ENCODE assay signal across 8 cellular contexts in genomic region chr7:104983620-104984539, GRCh38. TPM values are rescaled to one million over a fixed set of nuclear protein-coding genes. Genes with fewer than 3 reads are reported as not detected.
A peak's percentile ranks its signal among the peaks of the same experiment; 100 is the strongest.
DNase-seq lines count a peak whose midpoint lies in the region; ATAC-seq and TF ChIP-seq lines count a peak whose summit lies in the region.

No MANE protein-coding gene starts in this region.

- H3K4me2 ChIP-seq in DND-41 (ENCODE audit: insufficient read depth, low read length) = peak overlapping the region; percentile 87

- H3K79me2 ChIP-seq in DND-41 (ENCODE audit: insufficient read depth, low read length) = peaks cover 38% of the 10 kb centered on the region

- TF ChIP-seq RAD21 in Ishikawa (IDR thresholded peaks at IDR 0.05; ENCODE audit: low read depth) = no peak

- H3K27me3 ChIP-seq in DND-41 (ENCODE audit: insufficient read depth, low read length, poor library complexity) = no peaks in the 10 kb centered on the region

- H3K4me1 ChIP-seq in DND-41 (ENCODE audit: insufficient read depth, low read length) = peaks cover 48% of the 10 kb centered on the region

- ATAC-seq in DND-41 (ENCODE audit: insufficient read depth, low read depth) = peak; percentile 90
- peak; percentile 88 for ATAC-seq in GM21576 (IDR thresholded peaks at IDR 0.05; ENCODE audit: unreplicated experiment)
- peak; percentile 90 for ATAC-seq in activated T-helper 17 cell treated with anti-CD3 and anti-CD28 coated beads, Interleukin-2, amount 50 U/mL, for 72 hours (replicated peaks)
- peak; percentile 95 for ATAC-seq in stimulated activated naive CD8-positive, alpha-beta T cell treated with anti-CD3 and anti-CD28 coated beads, Interleukin-15, amount 100 ng/mL, for 72 hours

- peaks cover 15% of the 10 kb centered on the region for H4K20me1 ChIP-seq in DND-41 (ENCODE audit: insufficient read depth, low read length)

- H3K36me3 ChIP-seq in DND-41 (ENCODE audit: insufficient read depth, low read length) = no peaks in the 10 kb centered on the region; the same call in 1 of the 2 replicates

- H3K9me3 Mint-ChIP-seq in activated T-helper 17 cell treated with anti-CD3 and anti-CD28 coated beads, Interleukin-2, amount 50 U/mL, for 72 hours = no peaks in the 10 kb centered on the region
- H3K9me3 Mint-ChIP-seq in nephron progenitor cell = no peaks in the 10 kb centered on the region
- no peaks in the 10 kb centered on the region for H3K9me3 Mint-ChIP-seq in stimulated activated naive CD8-positive, alpha-beta T cell treated with anti-CD3 and anti-CD28 coated beads, Interleukin-15, amount 100 ng/mL, for 72 hours

- peak overlapping the region; percentile 75 for H2AFZ ChIP-seq in DND-41 (ENCODE audit: low read depth, low read length)

- peak overlapping the region; percentile 97 for H3K4me3 Mint-ChIP-seq in activated T-helper 17 cell treated with anti-CD3 and anti-CD28 coated beads, Interleukin-2, amount 50 U/mL, for 72 hours
- H3K4me3 Mint-ChIP-seq in nephron progenitor cell = peak overlapping the region; percentile 95
- H3K4me3 Mint-ChIP-seq in stimulated activated naive CD8-positive, alpha-beta T cell treated with anti-CD3 and anti-CD28 coated beads, Interleukin-15, amount 100 ng/mL, for 72 hours = peak overlapping the region; percentile 92 to 97

- TF ChIP-seq CTCF in DND-41 (IDR thresholded peaks at IDR 0.05; ENCODE audit: borderline replicate concordance, extremely low read depth, low read length, poor library complexity, severe bottlenecking) = peak; percentile 63
- peak; percentile 44 for TF ChIP-seq CTCF in fibroblast of pulmonary artery (IDR thresholded peaks at IDR 0.05; ENCODE audit: low read length, missing control alignments)
- TF ChIP-seq CTCF in nephron progenitor cell (IDR thresholded peaks at IDR 0.05) = no peak

- H3K27ac Mint-ChIP-seq in activated T-helper 17 cell treated with anti-CD3 and anti-CD28 coated beads, Interleukin-2, amount 50 U/mL, for 72 hours = peak overlapping the region; percentile 100
- H3K27ac Mint-ChIP-seq in nephron progenitor cell = peak overlapping the region; percentile 100
- peak overlapping the region; percentile 99 to 100 for H3K27ac Mint-ChIP-seq in stimulated activated naive CD8-positive, alpha-beta T cell treated with anti-CD3 and anti-CD28 coated beads, Interleukin-15, amount 100 ng/mL, for 72 hours

- H3K27me3 Mint-ChIP-seq in activated T-helper 17 cell treated with anti-CD3 and anti-CD28 coated beads, Interleukin-2, amount 50 U/mL, for 72 hours = no peaks in the 10 kb centered on the region
- no peaks in the 10 kb centered on the region for H3K27me3 Mint-ChIP-seq in nephron progenitor cell (ENCODE audit: low read depth, poor library complexity)
- H3K27me3 Mint-ChIP-seq in stimulated activated naive CD8-positive, alpha-beta T cell treated with anti-CD3 and anti-CD28 coated beads, Interleukin-15, amount 100 ng/mL, for 72 hours = no peaks in the 10 kb centered on the region

- peak overlapping the region; percentile 89 for H3K27ac ChIP-seq in DND-41 (ENCODE audit: low read length)

- no peaks in the 10 kb centered on the region for H3K9me3 ChIP-seq in DND-41 (ENCODE audit: insufficient read depth, low read length, severe bottlenecking)

- no peak; the same call in 1 of the 2 replicates for TF ChIP-seq EP300 in Ishikawa (IDR thresholded peaks at IDR 0.05; ENCODE audit: borderline replicate concordance)

- DNase-seq in DND-41 (peak; percentile 85), RKO (ENCODE audit: low spot score) (peak; percentile 95), fibroblast of pulmonary artery (ENCODE audit: low read depth) (peak; percentile 91), nephron progenitor cell (peak; percentile 81)
- peak; percentile 81 to 87 for DNase-seq in stimulated activated naive CD8-positive, alpha-beta T cell treated with anti-CD3 and anti-CD28 coated beads, Interleukin-15, amount 100 ng/mL, for 72 hours

- peaks cover 45% of the 10 kb centered on the region for H3K36me3 Mint-ChIP-seq in activated T-helper 17 cell treated with anti-CD3 and anti-CD28 coated beads, Interleukin-2, amount 50 U/mL, for 72 hours (ENCODE audit: low read depth)
- H3K36me3 Mint-ChIP-seq in nephron progenitor cell (ENCODE audit: low read depth) = peaks cover 3% of the 10 kb centered on the region

- H3K4me1 Mint-ChIP-seq in activated T-helper 17 cell treated with anti-CD3 and anti-CD28 coated beads, Interleukin-2, amount 50 U/mL, for 72 hours = peaks cover 32% of the 10 kb centered on the region
- peaks cover 49% of the 10 kb centered on the region for H3K4me1 Mint-ChIP-seq in nephron progenitor cell
- peaks cover 34% of the 10 kb centered on the region for H3K4me1 Mint-ChIP-seq in stimulated activated naive CD8-positive, alpha-beta T cell treated with anti-CD3 and anti-CD28 coated beads, Interleukin-15, amount 100 ng/mL, for 72 hours

- peak overlapping the region; percentile 67 for H3K9ac ChIP-seq in DND-41 (ENCODE audit: low read depth, low read length)

- peak overlapping the region; percentile 42 to 76 for H3K4me3 ChIP-seq in DND-41 (ENCODE audit: low read depth in 1 of 2, low read length in 2 of 2)
- peak overlapping the region; percentile 64 for H3K4me3 ChIP-seq in fibroblast of pulmonary artery (replicated peaks; ENCODE audit: low read depth, low read length)

TF ChIP-seq in Ishikawa, 13 proteins besides CTCF, POLR2A, EP300 and RAD21:
- TF ChIP-seq ZBTB7A (IDR thresholded peaks at IDR 0.05; ENCODE audit: low read depth) (no peak; the same call in 1 of the 2 replicates), USF1 (IDR thresholded peaks at IDR 0.05) (peak; percentile 2; the same call in 1 of the 2 replicates), TCF12 (IDR thresholded peaks at IDR 0.05; ENCODE audit: low read depth) (no peak), REST (IDR thresholded peaks at IDR 0.05; ENCODE audit: low read depth) (no peak), TAF1 (IDR thresholded peaks at IDR 0.05; ENCODE audit: low read depth) (peak; percentile 73), FOXM1 (IDR thresholded peaks at IDR 0.05; ENCODE audit: borderline replicate concordance, low read depth) (no peak), TEAD4 (IDR thresholded peaks at IDR 0.05) (peak; percentile 57; the same call in 1 of the 2 replicates), CREB1 (IDR thresholded peaks at IDR 0.05; ENCODE audit: low read depth) (peak; percentile 64), EGR1 (IDR thresholded peaks at IDR 0.05) (peak; percentile 62), NFIC (IDR thresholded peaks at IDR 0.05) (peak; percentile 22; the same call in 1 of the 2 replicates), YY1 (IDR thresholded peaks at IDR 0.05; ENCODE audit: low read depth) (peak; percentile 87), MAX (IDR thresholded peaks at IDR 0.05) (peak; percentile 60), CEBPB (IDR thresholded peaks at IDR 0.05) (no peak)

RNA-seq across cellular contexts. Expression of gene KMT2E, which starts 30.1 kb away (rescaled TPM):
- total RNA-seq in activated T-helper 17 cell treated with anti-CD3 and anti-CD28 coated beads, Interleukin-2, amount 50 U/mL, for 72 hours = 100 to 1,000 TPM in 1 of 2 donors, 10 to 100 TPM in 1; 85.2 to 181 TPM

Comparison
In these comparisons a context has a peak if more than half of its experiments do, and no peak if none do; other contexts are left out.
1. Peak in every context shown above with its lines: DNase-seq, ATAC-seq, H3K4me3 ChIP-seq and H3K27ac ChIP-seq.